11 cellular contexts compared by ENCODE assay signal in the genomic region with DNA sequence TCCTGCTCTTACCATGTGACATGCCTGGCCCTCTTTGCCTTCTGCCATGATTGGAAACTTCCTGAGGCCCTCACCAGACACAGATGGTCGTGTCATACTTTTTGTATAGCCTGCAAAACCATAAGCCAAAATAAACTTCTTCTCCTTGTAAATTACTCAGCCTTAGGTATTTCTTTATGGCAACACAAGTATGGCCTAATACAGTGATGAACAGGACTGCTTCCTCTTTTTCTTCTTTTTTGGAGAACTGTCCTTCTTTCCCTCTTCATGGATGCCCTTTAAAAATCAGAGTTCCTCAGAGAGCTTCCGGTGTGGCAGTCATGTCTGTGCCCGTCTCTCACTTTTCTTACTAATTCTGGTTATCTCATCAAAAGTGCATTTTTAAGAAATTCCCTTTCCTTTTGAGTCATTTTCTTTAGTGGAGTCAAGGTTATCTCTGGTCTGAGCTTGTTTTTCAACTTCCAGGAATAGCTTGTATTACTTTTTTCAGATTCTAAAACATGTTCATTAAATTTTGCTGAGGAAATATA. TPM values are rescaled to one million over a fixed set of nuclear protein-coding genes. Genes with fewer than 3 reads are reported as not detected.
DNase-seq lines count a peak whose midpoint lies in the region; ATAC-seq, FAIRE-seq and TF ChIP-seq lines count a peak whose summit lies in the region.
"Had no signal": no experiment of that assay in that cellular context is flagged by ENCODE, and none has a peak within 500 bp of the region (broad histone marks: within the 10 kb centered on the region; RNA-seq: fewer than 3 reads in every experiment).

No MANE protein-coding gene starts in this region.

- peaks cover 3 to 14% of the 10 kb centered on the region in 2 experiments for H3K4me1 ChIP-seq in trophoblast cell (ENCODE audit: control insufficient read depth in 1 of 2, insufficient read depth in 2 of 2, low read length in 2 of 2)
- H3K4me1 ChIP-seq in SJCRH30, result no peaks in the 10 kb centered on the region

- no peak overlapping the region for H2AFZ ChIP-seq in trophoblast cell (ENCODE audit: insufficient read depth, low read length, poor library complexity)

- CTCF ChIA-PET in activated CD4-positive, alpha-beta T cell treated with anti-CD3 and anti-CD28 coated beads for 36 hours (lab: Charles Lee), result interaction anchor here (0.6 to 2.6 kb wide), 3 partner anchors 64 to 672 kb away, joined by 3 to 9 read pairs (median 3); no protein-coding TSS in a partner anchor

- H3K27ac ChIP-seq in trophoblast cell (ENCODE audit: low read depth, low read length) (no peak overlapping the region), SJCRH30 (no peak overlapping the region)

- peaks cover 2% of the 10 kb centered on the region for H3K27me3 Mint-ChIP-seq in activated CD4-positive, alpha-beta T cell treated with anti-CD3 and anti-CD28 coated beads for 36 hours
- H3K27me3 Mint-ChIP-seq in chondrocyte (ENCODE audit: low read depth), result no peaks in the 10 kb centered on the region

- peak; percentile 15 for DNase-seq in activated CD4-positive, alpha-beta T cell treated with anti-CD3 and anti-CD28 coated beads for 36 hours
- no peak for DNase-seq in activated CD4-positive, alpha-beta T cell treated with anti-CD3 and anti-CD28 coated beads for 4 hours
- DNase-seq in OCI-M1 (lab: John Stamatoyannopoulos, UW), result peak; percentile 62
- no peak for DNase-seq in chondrocyte (ENCODE audit: low spot score)
- peak; percentile 29 to 90 for DNase-seq in trophoblast cell
- DNase-seq in SJCRH30, result no peak
- DNase-seq in RCC 7860 (ENCODE audit: low spot score), result no peak
- DNase-seq: 8988T; activated CD8-positive, alpha-beta memory T cell treated with anti-CD3 and anti-CD28 coated beads, Interleukin-2, amount 50 U/mL, for 48 hours; PC-3 had no signal

- no peak overlapping the region for H4K12ac ChIP-seq in trophoblast cell (ENCODE audit: low read depth, low read length)

- no peaks in the 10 kb centered on the region for H3K36me3 Mint-ChIP-seq in activated CD4-positive, alpha-beta T cell treated with anti-CD3 and anti-CD28 coated beads for 36 hours (ENCODE audit: low read depth)
- H3K36me3 Mint-ChIP-seq in chondrocyte (ENCODE audit: low read depth), result no peaks in the 10 kb centered on the region

- TF ChIP-seq CTCF in chondrocyte (IDR thresholded peaks at IDR 0.05), result no peak

- no peak overlapping the region for H3K14ac ChIP-seq in trophoblast cell (ENCODE audit: low read length)

- no peak overlapping the region for H3K4me3 ChIP-seq in trophoblast cell (ENCODE audit: low read depth, low read length)
- H3K4me3 ChIP-seq in SJCRH30, result no peak overlapping the region

- H3K4me1 Mint-ChIP-seq in activated CD4-positive, alpha-beta T cell treated with anti-CD3 and anti-CD28 coated beads for 36 hours, result peaks cover 14% of the 10 kb centered on the region
- H3K4me1 Mint-ChIP-seq in chondrocyte (ENCODE audit: low read depth), result peaks cover 8% of the 10 kb centered on the region

- H3K23ac ChIP-seq in trophoblast cell (ENCODE audit: low read length), result no peak overlapping the region

- H2AK5ac ChIP-seq in trophoblast cell (ENCODE audit: low read length), result no peak overlapping the region

- POLR2A ChIA-PET in activated CD4-positive, alpha-beta T cell treated with anti-CD3 and anti-CD28 coated beads for 36 hours (lab: Charles Lee), result no interaction called here

- no peak overlapping the region for H3K4ac ChIP-seq in trophoblast cell (ENCODE audit: low read depth, low read length)

- H3K79me1 ChIP-seq in trophoblast cell (ENCODE audit: low read length), result no peaks in the 10 kb centered on the region

- peak; percentile 59 for ATAC-seq in activated CD4-positive, alpha-beta T cell treated with anti-CD3 and anti-CD28 coated beads for 36 hours
- ATAC-seq in esophagus mucosa, result no peak
- ATAC-seq: PC-3 had no signal

- no peak overlapping the region for H3K4me2 ChIP-seq in trophoblast cell (ENCODE audit: low read length)

- intact Hi-C loops in activated CD4-positive, alpha-beta T cell treated with anti-CD3 and anti-CD28 coated beads for 36 hours (cut with DNase I, micrococcal nuclease), result no loop called here

- no peak overlapping the region for H4K8ac ChIP-seq in trophoblast cell (ENCODE audit: low read depth, low read length)

- no peak overlapping the region for H4K91ac ChIP-seq in trophoblast cell (ENCODE audit: low read depth, low read length)

- H2BK120ac ChIP-seq in trophoblast cell (ENCODE audit: insufficient read depth, low read length, poor library complexity), result peak overlapping the region; percentile 36

- no peaks in the 10 kb centered on the region for H3K36me3 ChIP-seq in trophoblast cell (ENCODE audit: control insufficient read depth in 1 of 2, insufficient read depth in 2 of 2, low read length in 2 of 2)
- H3K36me3 ChIP-seq in SJCRH30, result no peaks in the 10 kb centered on the region

- no peaks in the 10 kb centered on the region for H3K79me2 ChIP-seq in trophoblast cell (ENCODE audit: control insufficient read depth, insufficient read depth, low read length, poor library complexity)

- H3K27ac Mint-ChIP-seq in activated CD4-positive, alpha-beta T cell treated with anti-CD3 and anti-CD28 coated beads for 36 hours, result peak overlapping the region; percentile 81
- peak overlapping the region; percentile 1 for H3K27ac Mint-ChIP-seq in chondrocyte (ENCODE audit: unreplicated experiment)

- FAIRE-seq in RCC 7860 (lab: Jason Lieb, UNC), result no peak

- H3K18ac ChIP-seq in trophoblast cell (ENCODE audit: low read length), result no peak overlapping the region

- WGBS in trophoblast cell (ENCODE audit: extremely low coverage, insufficient coverage, insufficient read length), result no CpG with 5 or more reads among the region's 3 CpGs

- H3K27me3 ChIP-seq in trophoblast cell (ENCODE audit: insufficient read depth, low read length), result no peaks in the 10 kb centered on the region
- H3K27me3 ChIP-seq in SJCRH30, result no peaks in the 10 kb centered on the region

- no peak overlapping the region for H3K9ac ChIP-seq in trophoblast cell (ENCODE audit: low read length)

- no peak overlapping the region for H2BK5ac ChIP-seq in trophoblast cell (ENCODE audit: low read depth, low read length, poor library complexity)

- no peaks in the 10 kb centered on the region for H3K9me3 Mint-ChIP-seq in activated CD4-positive, alpha-beta T cell treated with anti-CD3 and anti-CD28 coated beads for 36 hours (ENCODE audit: low read depth)
- peaks cover 6% of the 10 kb centered on the region for H3K9me3 Mint-ChIP-seq in chondrocyte (ENCODE audit: low read depth)

- no peak overlapping the region for H2BK12ac ChIP-seq in trophoblast cell (ENCODE audit: low read length)

- peaks cover 4% of the 10 kb centered on the region for H3K9me3 ChIP-seq in trophoblast cell (ENCODE audit: insufficient read depth, low read depth, low read length)
- H3K9me3 ChIP-seq in SJCRH30 (replicated peaks), result no peaks in the 10 kb centered on the region

- H3K4me3 Mint-ChIP-seq in activated CD4-positive, alpha-beta T cell treated with anti-CD3 and anti-CD28 coated beads for 36 hours, result no peak overlapping the region
- H3K4me3 Mint-ChIP-seq in chondrocyte (ENCODE audit: unreplicated experiment), result no peak overlapping the region

RNA-seq across cellular contexts. Expression of a gene that starts 9.2 kb away (rescaled TPM):
- 1 to 10 TPM; 6.6 to 6.9 TPM for total RNA-seq in activated CD4-positive, alpha-beta T cell treated with anti-CD3 and anti-CD28 coated beads for 36 hours
- total RNA-seq in chondrocyte, result not detected in 3 replicates
- polyA plus RNA-seq in trophoblast cell (2013), result 0.05 and 0.07 TPM in 2 replicates
- total RNA-seq in esophagus mucosa, result 9.4 TPM
- total RNA-seq in SJCRH30 (2014; rRNA removed; shearing (Covaris generic)), result not detected in 2 replicates

RNA-seq across cellular contexts. Expression of a gene that starts 29.1 kb away (rescaled TPM):
- total RNA-seq in activated CD4-positive, alpha-beta T cell treated with anti-CD3 and anti-CD28 coated beads for 36 hours, result 10 to 100 TPM; 38.4 to 46.7 TPM
- total RNA-seq in chondrocyte (3.4 to 6.1 TPM (median 5.1 TPM) in 3 replicates), esophagus mucosa (14.0 TPM)
- polyA plus RNA-seq in trophoblast cell (2013), result 8.8 and 9.8 TPM in 2 replicates
- total RNA-seq in SJCRH30 (2014; rRNA removed; shearing (Covaris generic)), result 31.0 and 33.7 TPM in 2 replicates

RNA-seq across cellular contexts. Expression of a gene that starts 43.1 kb away (rescaled TPM):
- total RNA-seq in activated CD4-positive, alpha-beta T cell treated with anti-CD3 and anti-CD28 coated beads for 36 hours, result under 1 TPM; 0.18 to 0.37 TPM
- total RNA-seq in chondrocyte (not detected in 3 replicates), esophagus mucosa (4.1 TPM)
- not detected in 2 replicates for polyA plus RNA-seq in trophoblast cell (2013)
- not detected in 2 replicates for total RNA-seq in SJCRH30 (2014; rRNA removed; shearing (Covaris generic))

Comparison
In these comparisons a context has a peak if more than half of its experiments do, and no peak if none do; other contexts are left out.
1. DNase-seq: peak in activated CD4-positive, alpha-beta T cell treated with anti-CD3 and anti-CD28 coated beads for 36 hours (single experiment), OCI-M1 (single experiment) and trophoblast cell (2 of 2); none in activated CD4-positive, alpha-beta T cell treated with anti-CD3 and anti-CD28 coated beads for 4 hours (0 of 2), chondrocyte (single experiment), SJCRH30 (0 of 2) and RCC 7860 (single experiment).